ENCODE assay signal across 1 cellular context in the genomic region with DNA sequence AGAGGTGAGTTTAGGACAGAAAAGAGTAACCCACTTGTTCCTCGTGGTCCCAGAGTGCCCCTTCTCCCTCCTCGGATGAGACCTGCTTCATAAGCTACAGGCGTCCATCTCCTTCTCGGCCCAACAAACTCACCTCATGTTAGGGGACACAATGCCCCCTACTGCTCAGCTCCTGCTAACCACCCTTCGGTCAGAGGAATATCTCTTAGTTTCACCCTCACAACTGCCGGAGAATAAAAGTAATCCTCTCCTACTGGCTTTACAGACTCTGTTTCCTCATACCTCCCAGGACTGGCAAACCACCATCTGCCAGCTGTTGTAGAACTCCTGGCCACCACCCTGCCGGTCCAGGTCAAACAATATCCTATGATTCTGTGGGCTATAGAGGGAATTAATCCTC.
TF ChIP-seq lines count a peak whose summit lies in the region.

No MANE protein-coding gene starts in this region.

TF ChIP-seq in HepG2, 621 proteins besides CTCF, POLR2A, EP300 and RAD21:
- TF ChIP-seq ZBTB26 (CRISPR knock-in tag; IDR thresholded peaks at IDR 0.05; ENCODE audit: borderline replicate concordance) (no peak), STAG1 (CRISPR knock-in tag; IDR thresholded peaks at IDR 0.05) (peak; percentile 59)
